ENCODE assay signal across 10 cellular contexts in genomic region chr2:151297882-151298281, GRCh38. TPM values are rescaled to one million over a fixed set of nuclear protein-coding genes. Genes with fewer than 3 reads are reported as not detected.
DNase-seq lines count a peak whose midpoint lies in the region; ATAC-seq and TF ChIP-seq lines count a peak whose summit lies in the region.
"Had no signal": no experiment of that assay in that cellular context is flagged by ENCODE, and none has a peak within 500 bp of the region (broad histone marks: within the 10 kb centered on the region; RNA-seq: fewer than 3 reads in every experiment).

No MANE protein-coding gene starts in this region.

- H3K4me1 ChIP-seq in GM23338 (ENCODE audit: insufficient read depth) (no peaks in the 10 kb centered on the region; the same call in 1 of the 2 replicates), Karpas-422 (ENCODE audit: low read length) (no peaks in the 10 kb centered on the region), lower lobe of right lung (peaks cover 3% of the 10 kb centered on the region)

- H3K79me2 ChIP-seq in GM23338 (replicated peaks; ENCODE audit: insufficient read depth): no peaks in the 10 kb centered on the region
- H3K79me2 ChIP-seq in Karpas-422 (ENCODE audit: low read length): no peaks in the 10 kb centered on the region

- POLR2A ChIA-PET in HEK293T (lab: Yijun Ruan, JAX): no interaction called here

- DNase-seq in GM23338 (ENCODE audit: low spot score) (no peak), Karpas-422 (no peak), lower lobe of right lung (no peak), HPDE6-E6E7 (ENCODE audit: extremely low spot score) (no peak), activated T-cell treated with anti-CD3 and anti-CD28 coated beads for 4 hours (no peak), HEK293T (ENCODE audit: extremely low spot score) (no peak)
- DNase-seq in effector CD4-positive, alpha-beta T cell: no peak

- H3K9ac ChIP-seq in Karpas-422 (ENCODE audit: low read length): no peak overlapping the region

- H3K4me1 Mint-ChIP-seq in GM23338: peaks cover 7% of the 10 kb centered on the region; the same call in 2 of the 3 replicates
- H3K4me1 Mint-ChIP-seq: neural crest cell had no signal

- H3K9me2 ChIP-seq in GM23338 (ENCODE audit: insufficient read depth): peaks cover 13% of the 10 kb centered on the region; the same call in 1 of the 2 replicates
- H3K9me2 ChIP-seq in Karpas-422 (replicated peaks; ENCODE audit: insufficient read depth, low read length): no peaks in the 10 kb centered on the region; the same call in 1 of the 2 replicates

- no peak overlapping the region for H3K27ac ChIP-seq in GM23338 (ENCODE audit: low read depth)
- H3K27ac ChIP-seq in Karpas-422 (ENCODE audit: low read length): no peak overlapping the region
- peak overlapping the region; percentile 51 for H3K27ac ChIP-seq in lower lobe of right lung

- peak; percentile 98 for ATAC-seq in GM18861 (IDR thresholded peaks at IDR 0.05; ENCODE audit: unreplicated experiment)
- no peak for ATAC-seq in GM23338
- peak; percentile 38 to 42 for ATAC-seq in lower lobe of right lung

- H3K36me3 ChIP-seq in GM23338 (ENCODE audit: insufficient read depth) (no peaks in the 10 kb centered on the region), Karpas-422 (ENCODE audit: insufficient read depth, low read length) (no peaks in the 10 kb centered on the region), lower lobe of right lung (no peaks in the 10 kb centered on the region)

- no peaks in the 10 kb centered on the region for H3K27me3 Mint-ChIP-seq in GM23338 (ENCODE audit: insufficient read depth, low read depth, poor library complexity)

- H2AFZ ChIP-seq in GM23338 (peak overlapping the region; percentile 81; the same call in 1 of the 2 replicates), Karpas-422 (ENCODE audit: low read length) (peak overlapping the region; percentile 56; the same call in 1 of the 2 replicates)

- no peak overlapping the region for H3K4me2 ChIP-seq in GM23338
- no peak overlapping the region for H3K4me2 ChIP-seq in Karpas-422 (ENCODE audit: low read depth, low read length, poor library complexity, severe bottlenecking)

- H3K27ac Mint-ChIP-seq in GM23338: no peak overlapping the region

- peaks cover 3% of the 10 kb centered on the region; the same call in 1 of the 3 replicates for H3K9me3 Mint-ChIP-seq in GM23338
- H3K9me3 Mint-ChIP-seq: neural crest cell had no signal

- no peaks in the 10 kb centered on the region for H3K36me3 Mint-ChIP-seq in GM23338 (ENCODE audit: low read depth)

- no peak overlapping the region for H3K4me3 ChIP-seq in GM23338
- H3K4me3 ChIP-seq in Karpas-422 (ENCODE audit: low read length): no peak overlapping the region
- H3K4me3 ChIP-seq in lower lobe of right lung: no peak overlapping the region

- CTCF ChIA-PET in HEK293T (lab: Yijun Ruan, JAX): no interaction called here

- intact Hi-C loops in lower lobe of right lung (cut with DNase I): no loop called here

- H3K9me3 ChIP-seq in Karpas-422 (ENCODE audit: low read length): no peaks in the 10 kb centered on the region
- no peaks in the 10 kb centered on the region for H3K9me3 ChIP-seq in lower lobe of right lung

- TF ChIP-seq CTCF in GM23338 (conservative IDR thresholded peaks at IDR 0.05; ENCODE audit: low read depth in 2 of 2) (no peak), lower lobe of right lung (IDR thresholded peaks at IDR 0.05) (no peak)

- no peak overlapping the region for H3K4me3 Mint-ChIP-seq in GM23338
- H3K4me3 Mint-ChIP-seq: neural crest cell had no signal

- H4K20me1 ChIP-seq in GM23338 (replicated peaks; ENCODE audit: insufficient read depth): no peaks in the 10 kb centered on the region
- no peaks in the 10 kb centered on the region for H4K20me1 ChIP-seq in Karpas-422 (ENCODE audit: insufficient read depth, low read depth, low read length)

- no peaks in the 10 kb centered on the region for H3F3A ChIP-seq in GM23338 (replicated peaks; ENCODE audit: low read depth)

- H3K27me3 ChIP-seq in GM23338 (ENCODE audit: insufficient read depth) (no peaks in the 10 kb centered on the region), Karpas-422 (ENCODE audit: low read length) (no peaks in the 10 kb centered on the region), lower lobe of right lung (ENCODE audit: low read depth) (no peaks in the 10 kb centered on the region)

TF ChIP-seq in GM23338, 12 proteins besides CTCF, POLR2A, EP300 and RAD21 (continues in another document):
- TF ChIP-seq REST (IDR thresholded peaks at IDR 0.05; ENCODE audit: unreplicated experiment) (no peak), NANOG (IDR thresholded peaks at IDR 0.05; ENCODE audit: borderline replicate concordance) (no peak), CREB1 (CRISPR knock-in tag; IDR thresholded peaks at IDR 0.05; ENCODE audit: low read depth) (no peak), STAT1 (IDR thresholded peaks at IDR 0.05; ENCODE audit: unreplicated experiment) (no peak), EZH2phosphoT487 (IDR thresholded peaks at IDR 0.05; ENCODE audit: unreplicated experiment) (no peak), POLR2AphosphoS5 (IDR thresholded peaks at IDR 0.05; ENCODE audit: low read depth) (no peak), ZNF114 (CRISPR knock-in tag; IDR thresholded peaks at IDR 0.05) (no peak)

TF ChIP-seq in HEK293T, 16 proteins besides CTCF, POLR2A, EP300 and RAD21:
- TF ChIP-seq ARNT (IDR thresholded peaks at IDR 0.05) (no peak), FOXA1 (IDR thresholded peaks at IDR 0.05) (no peak), SP1 (IDR thresholded peaks at IDR 0.05) (no peak), CTBP1 (IDR thresholded peaks at IDR 0.05; ENCODE audit: borderline replicate concordance) (no peak), PKNOX1 (IDR thresholded peaks at IDR 0.05) (no peak), NFRKB (IDR thresholded peaks at IDR 0.05) (no peak), L3MBTL2 (conservative IDR thresholded peaks at IDR 0.05) (no peak), FOXK2 (IDR thresholded peaks at IDR 0.05) (no peak), TARDBP (IDR thresholded peaks at IDR 0.05) (no peak), LEF1 (IDR thresholded peaks at IDR 0.05; ENCODE audit: borderline replicate concordance) (no peak), FOXM1 (IDR thresholded peaks at IDR 0.05; ENCODE audit: borderline replicate concordance) (no peak)

RNA-seq across cellular contexts. Expression of gene NMI, which starts 8.4 kb away (rescaled TPM):
- 3.0 and 6.2 TPM in 2 replicates for total RNA-seq in GM23338 (2014; rRNA removed; shearing (Covaris generic))
- polyA plus RNA-seq in GM23338 (2016; fragmentation: Nextera tagmentation; extraction: Ambion mirVana): 14.0 and 15.6 TPM in 2 replicates
- 5.3 TPM in 2 replicates for total RNA-seq in Karpas-422 (2014; rRNA removed; shearing (Covaris generic); ENCODE audit: low replicate concordance)
- 31.9 TPM for total RNA-seq in lower lobe of right lung

RNA-seq across cellular contexts. Expression of gene RBM43, which starts 36.2 kb away (rescaled TPM):
- total RNA-seq in GM23338 (2014; rRNA removed; shearing (Covaris generic)): 3.2 and 3.4 TPM in 2 replicates
- 2.9 and 3.3 TPM in 2 replicates for polyA plus RNA-seq in GM23338 (2016; fragmentation: Nextera tagmentation; extraction: Ambion mirVana)
- total RNA-seq in Karpas-422 (2014; rRNA removed; shearing (Covaris generic); ENCODE audit: low replicate concordance): 3.7 and 4.5 TPM in 2 replicates
- 10.4 TPM for total RNA-seq in lower lobe of right lung

RNA-seq across cellular contexts. Expression of gene TNFAIP6, which starts 59.5 kb away (rescaled TPM):
- 2.9 and 3.2 TPM in 2 replicates for total RNA-seq in GM23338 (2014; rRNA removed; shearing (Covaris generic))
- polyA plus RNA-seq in GM23338 (2016; fragmentation: Nextera tagmentation; extraction: Ambion mirVana): 6.1 and 6.7 TPM in 2 replicates
- total RNA-seq in Karpas-422 (2014; rRNA removed; shearing (Covaris generic); ENCODE audit: low replicate concordance): not detected in 2 replicates
- total RNA-seq in lower lobe of right lung: 2.1 TPM
- total RNA-seq: T-helper 2 cell treated with Interferon-gamma antibody and Interleukin-4, amounts not matched to agents 100 ng/mL and 5 ng/mL, for 36 hours had no signal
